ENCODE assay signal across 24 cellular contexts in the genomic region with DNA sequence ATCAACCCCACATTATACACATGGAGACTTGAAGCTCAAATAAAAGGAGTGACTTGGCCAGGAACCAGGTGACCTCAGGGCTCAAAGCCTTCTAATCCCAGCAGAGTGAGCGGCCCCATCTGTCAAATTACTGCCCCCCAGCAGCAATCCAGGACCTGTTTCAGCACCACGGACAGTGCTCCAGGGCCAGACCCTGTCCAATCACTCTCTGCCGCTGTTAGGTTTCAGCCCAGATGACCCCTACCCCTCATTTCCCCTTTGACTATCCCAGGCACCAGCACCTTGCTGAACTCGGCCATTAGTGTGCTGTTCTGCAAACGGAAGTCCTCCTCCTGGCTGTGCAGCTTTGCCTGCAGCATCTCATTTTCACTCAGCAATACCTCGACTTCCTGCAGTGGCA. TPM values are rescaled to one million over a fixed set of nuclear protein-coding genes. Genes with fewer than 3 reads are reported as not detected.
DNase-seq lines count a peak whose midpoint lies in the region; ATAC-seq, FAIRE-seq and TF ChIP-seq lines count a peak whose summit lies in the region.
"Had no signal": no experiment of that assay in that cellular context is flagged by ENCODE, and none has a peak within 500 bp of the region (broad histone marks: within the 10 kb centered on the region; RNA-seq: fewer than 3 reads in every experiment).

No MANE protein-coding gene starts in this region.

- no peak for TF ChIP-seq POLR2A in K562 (conservative IDR thresholded peaks at IDR 0.05)

- no peak overlapping the region for H3K4me3 Mint-ChIP-seq in activated naive CD4-positive, alpha-beta T cell treated with anti-CD3 and anti-CD28 coated beads for 36 hours
- H3K4me3 Mint-ChIP-seq in neural crest cell (peak overlapping the region; percentile 12), T-cell (no peak overlapping the region)
- H3K4me3 Mint-ChIP-seq: central memory CD8-positive, alpha-beta T cell had no signal

- 34% methylated on average over 4 of the region's 6 CpGs for WGBS in K562 (ENCODE audit: insufficient coverage, low coverage, missing lambda C conversion rate)

- no peaks in the 10 kb centered on the region for H3K9me3 Mint-ChIP-seq in activated naive CD4-positive, alpha-beta T cell treated with anti-CD3 and anti-CD28 coated beads for 36 hours
- H3K9me3 Mint-ChIP-seq in neural crest cell (peaks cover 3% of the 10 kb centered on the region), T-cell (no peaks in the 10 kb centered on the region)
- H3K9me3 Mint-ChIP-seq: central memory CD8-positive, alpha-beta T cell had no signal

- no peaks in the 10 kb centered on the region for H3K27me3 Mint-ChIP-seq in activated naive CD4-positive, alpha-beta T cell treated with anti-CD3 and anti-CD28 coated beads for 36 hours (ENCODE audit: low read depth)
- H3K27me3 Mint-ChIP-seq in neural crest cell (ENCODE audit: low read depth) (no peaks in the 10 kb centered on the region), T-cell (peaks cover 0 to 14% of the 10 kb centered on the region in 2 donors)
- H3K27me3 Mint-ChIP-seq: central memory CD8-positive, alpha-beta T cell had no signal

- H3K4me1 Mint-ChIP-seq in activated naive CD4-positive, alpha-beta T cell treated with anti-CD3 and anti-CD28 coated beads for 36 hours (ENCODE audit: low read depth): peaks cover 41% of the 10 kb centered on the region
- H3K4me1 Mint-ChIP-seq in neural crest cell: peaks cover 17% of the 10 kb centered on the region
- H3K4me1 Mint-ChIP-seq in T-cell: peaks cover 28 to 41% (median 30%) of the 10 kb centered on the region in 3 donors

- H3K27me3 ChIP-seq in Karpas-422 (ENCODE audit: low read length) (no peaks in the 10 kb centered on the region), K562 (ENCODE audit: control insufficient read depth in 2 of 2, insufficient read depth in 2 of 2, low read length in 2 of 2) (no peaks in the 10 kb centered on the region)
- H3K27me3 ChIP-seq: left lung, neutrophil, suprapubic skin had no signal

- BruUV-seq in K562 (replicated peaks; lab: Mats Ljungman, UMichigan): no TSS peak

- no peak for FAIRE-seq in K562 (lab: Jason Lieb, UNC)
- FAIRE-seq: H54 had no signal

- DNase-seq in activated naive CD4-positive, alpha-beta T cell treated with anti-CD3 and anti-CD28 coated beads for 36 hours: peak; percentile 12
- DNase-seq in activated naive CD4-positive, alpha-beta T cell treated with anti-CD3 and anti-CD28 coated beads, Interleukin-2, amount 50 U/mL, for 16 hours: no peak
- peak; percentile 47 for DNase-seq in Karpas-422
- DNase-seq in K562 (ENCODE audit: extremely low read depth in 1 of 4, low spot score in 3 of 4): peak; percentile 31 to 61 (median 56)
- DNase-seq in neural crest cell (ENCODE audit: low read depth, low spot score): no peak
- DNase-seq in T-cell: no peak
- no peak for DNase-seq in DMS79 treated with DMSO at 0.1 percent for 48 hours (lab: John Stamatoyannopoulos, UW)
- no peak for DNase-seq in HuH-7.5 (ENCODE audit: low spot score)
- DNase-seq: activated effector memory CD4-positive, alpha-beta T cell treated with Interleukin-2 at 50 U/mL for 16 hours; anterior cingulate cortex; effector CD4-positive, alpha-beta T cell; left lung; MV-4-11; NCI-H2081; NCI-H510A; retina; SHP77 treated with DMSO at 0.1 percent for 48 hours; T-helper 2 cell had no signal

- H3K36me3 ChIP-seq in Karpas-422 (ENCODE audit: insufficient read depth, low read length): 0 out of 2 replicates have a peak, but pooled peaks cover 9% of the 10 kb centered on the region
- peaks cover 51% of the 10 kb centered on the region; the same call in 2 of the 3 replicates for H3K36me3 ChIP-seq in K562 (ENCODE audit: control insufficient read depth, insufficient read depth, low read length)

- TF ChIP-seq CTCF in K562 (IDR thresholded peaks at IDR 0.05 in 2 of 3, conservative IDR thresholded peaks at IDR 0.05 in 1 of 3; ENCODE audit: insufficient read depth in 2 of 3, low read depth in 1 of 3, low read length in 3 of 3): no peak
- no peak for TF ChIP-seq CTCF in neural crest cell (conservative IDR thresholded peaks at IDR 0.05)

- TF ChIP-seq RAD21 in K562 (CRISPR knock-in tag; conservative IDR thresholded peaks at IDR 0.05 in 1 of 2, IDR thresholded peaks at IDR 0.05 in 1 of 2): no peak

- H3K4me3 ChIP-seq in Karpas-422 (ENCODE audit: low read length) (no peak overlapping the region), K562 (no peak overlapping the region)
- H3K4me3 ChIP-seq: left lung, suprapubic skin had no signal

- no peaks in the 10 kb centered on the region for H3K9me2 ChIP-seq in Karpas-422 (replicated peaks; ENCODE audit: insufficient read depth, low read length)

- POLR2A ChIA-PET in K562 (lab: Yijun Ruan, JAX): interaction anchor here (1.2 kb wide), 1 partner anchor 39 kb away, joined by 3 read pairs; no protein-coding TSS in a partner anchor
- POLR2A ChIA-PET in T-cell (lab: Charles Lee): no interaction called here

- no peaks in the 10 kb centered on the region for H3K9me3 ChIP-seq in Karpas-422 (ENCODE audit: low read length)
- no peaks in the 10 kb centered on the region for H3K9me3 ChIP-seq in K562 (replicated peaks; ENCODE audit: control insufficient read depth, insufficient read depth, low read depth, low read length)
- H3K9me3 ChIP-seq: left lung, neutrophil, suprapubic skin had no signal

- H3K27ac ChIP-seq in Karpas-422 (ENCODE audit: low read length) (no peak overlapping the region), K562 (ENCODE audit: extremely low read depth, low read depth, low read length) (no peak overlapping the region)
- H3K27ac ChIP-seq: C4-2B, HL-60, left lung, neutrophil, suprapubic skin had no signal

- intact Hi-C loops in activated naive CD4-positive, alpha-beta T cell treated with anti-CD3 and anti-CD28 coated beads for 36 hours (cut with micrococcal nuclease): no loop called here
- intact Hi-C loops in K562 (cut with micrococcal nuclease): no loop called here

- H3K36me3 Mint-ChIP-seq in activated naive CD4-positive, alpha-beta T cell treated with anti-CD3 and anti-CD28 coated beads for 36 hours (ENCODE audit: low read depth): peaks cover 36% of the 10 kb centered on the region
- peaks cover 17% of the 10 kb centered on the region for H3K36me3 Mint-ChIP-seq in neural crest cell (ENCODE audit: low read depth)
- peaks cover 36% of the 10 kb centered on the region for H3K36me3 Mint-ChIP-seq in T-cell

- H3K4me1 ChIP-seq in Karpas-422 (ENCODE audit: low read length) (peaks cover 7% of the 10 kb centered on the region; the same call in 1 of the 2 replicates), K562 (replicated peaks in 1 of 2; ENCODE audit: control insufficient read depth in 2 of 2, insufficient read depth in 2 of 2, low read length in 2 of 2) (peaks cover 0 to 3% of the 10 kb centered on the region in 2 experiments; a peak in 2 of 5 replicates)

- CTCF ChIA-PET in activated naive CD4-positive, alpha-beta T cell treated with anti-CD3 and anti-CD28 coated beads for 36 hours (lab: Charles Lee): no interaction called here
- CTCF ChIA-PET in K562 (lab: Yijun Ruan, JAX; ENCODE audit: low intra/inter-chr PET ratio) (no interaction called here), T-cell (lab: Charles Lee) (no interaction called here)

- no peak for TF ChIP-seq EP300 in K562 (IDR thresholded peaks at IDR 0.05; ENCODE audit: low read length)

- in situ Hi-C loops in K562 (cut with MboI): no loop called here

- H3K9me1 ChIP-seq in K562 (ENCODE audit: control insufficient read depth, insufficient read depth, low read length): no peaks in the 10 kb centered on the region

- H3K4me2 ChIP-seq in Karpas-422 (ENCODE audit: low read depth, low read length, poor library complexity, severe bottlenecking) (no peak overlapping the region), K562 (ENCODE audit: insufficient read depth, low read length) (no peak overlapping the region)

- H4K20me1 ChIP-seq in Karpas-422 (ENCODE audit: insufficient read depth, low read depth, low read length): no peaks in the 10 kb centered on the region
- H4K20me1 ChIP-seq in K562 (replicated peaks; ENCODE audit: control insufficient read depth, insufficient read depth, low read length): no peaks in the 10 kb centered on the region

- no peak; the same call in 2 of the 3 replicates for ATAC-seq in K562
- no peak for ATAC-seq in T-cell (replicated peaks in 1 of 4)
- ATAC-seq: left lung had no signal

- H2AFZ ChIP-seq in Karpas-422 (ENCODE audit: low read length) (no peak overlapping the region), K562 (ENCODE audit: low read depth, low read length) (no peak overlapping the region)

- H3K79me2 ChIP-seq in Karpas-422 (ENCODE audit: low read length) (peaks cover 15% of the 10 kb centered on the region), K562 (ENCODE audit: control insufficient read depth, insufficient read depth, low read length) (peaks cover 15% of the 10 kb centered on the region)

- no peak overlapping the region for H3K27ac Mint-ChIP-seq in activated naive CD4-positive, alpha-beta T cell treated with anti-CD3 and anti-CD28 coated beads for 36 hours
- H3K27ac Mint-ChIP-seq in neural crest cell (ENCODE audit: unreplicated experiment) (no peak overlapping the region), T-cell (peak overlapping the region in 1 of 2 donors; percentile 63)

- H3K9ac ChIP-seq in Karpas-422 (ENCODE audit: low read length): no peak overlapping the region
- no peak overlapping the region for H3K9ac ChIP-seq in K562 (ENCODE audit: insufficient read depth in 1 of 2, low read depth in 2 of 2, low read length in 2 of 2)

RNA-seq across cellular contexts. Expression of a gene that starts 5.1 kb away (rescaled TPM):
- total RNA-seq in activated naive CD4-positive, alpha-beta T cell treated with anti-CD3 and anti-CD28 coated beads for 36 hours: 10 to 100 TPM; 64.8 to 73.1 TPM
- 18.0 and 37.6 TPM in 2 replicates for total RNA-seq in Karpas-422 (2014; rRNA removed; shearing (Covaris generic); ENCODE audit: low replicate concordance)
- 195 and 197 TPM in 2 replicates for total RNA-seq in K562 (2011; cell fraction: chromatin; rRNA removed; ENCODE audit: low replicate concordance)
- 52.9 and 55.0 TPM in 2 replicates for total RNA-seq in K562 (2011; cell fraction: nucleolus; rRNA removed)
- 112 and 180 TPM in 2 replicates for total RNA-seq in K562 (2011; cell fraction: nucleoplasm; rRNA removed)
- total RNA-seq in K562 (2014; rRNA removed): 21.7 and 24.0 TPM in 2 replicates
- total RNA-seq in K562 (2014; rRNA removed; fragmentation: Illumina TruSeq; extraction: Trizol): 15.3 and 16.2 TPM in 2 replicates
- total RNA-seq in K562 (2015; rRNA removed; fragmentation: Illumina TruSeq; extraction: Trizol): 18.4 and 20.8 TPM in 2 replicates
- total RNA-seq in K562 (2021): 27.4 and 37.5 TPM in 2 replicates
- 28.8 and 31.9 TPM in 2 replicates for polyA plus RNA-seq in K562 (2011; rRNA removed)
- polyA plus RNA-seq in K562 (2011; cell fraction: cytosol; rRNA removed): 15.3 and 19.5 TPM in 2 replicates
- polyA plus RNA-seq in K562 (2011; cell fraction: nucleus; rRNA removed): 159 and 162 TPM in 2 replicates
- 26.9 and 43.0 TPM in 2 replicates for polyA plus RNA-seq in K562 (2012)
- polyA plus RNA-seq in K562 (2014; fragmentation: Illumina TruSeq; extraction: Trizol): 27.3 and 31.0 TPM in 2 replicates
- 1 to 10 TPM; 4.1 to 4.6 TPM for polyA plus RNA-seq in K562 (2014; fragmentation: Nextera tagmentation; extraction: Ambion mirVana)
- 41.6 and 42.4 TPM in 2 replicates for polyA plus RNA-seq in K562 (2014; rRNA removed)
- polyA minus RNA-seq in K562 (2011; rRNA and poly(A)+ RNA removed): 26.0 and 41.0 TPM in 2 replicates
- polyA minus RNA-seq in K562 (2011; cell fraction: cytosol; rRNA and poly(A)+ RNA removed): 7.2 and 8.1 TPM in 2 replicates
- polyA minus RNA-seq in K562 (2011; cell fraction: nucleus; rRNA and poly(A)+ RNA removed): 21.1 and 50.1 TPM in 2 replicates
- 55.3 and 63.2 TPM in 2 replicates for total RNA-seq in neural crest cell
- 100 to 1,000 TPM in 3 of 5 donors, 10 to 100 TPM in 2; 85.2 to 123 (median 104) TPM for total RNA-seq in T-cell

RNA-seq across cellular contexts. Expression of a gene that starts 25.3 kb away (rescaled TPM):
- total RNA-seq in activated naive CD4-positive, alpha-beta T cell treated with anti-CD3 and anti-CD28 coated beads for 36 hours: 1 to 10 TPM; 2.1 to 2.7 TPM
- 2.2 and 2.6 TPM in 2 replicates for total RNA-seq in Karpas-422 (2014; rRNA removed; shearing (Covaris generic); ENCODE audit: low replicate concordance)
- total RNA-seq in K562 (2011; cell fraction: chromatin; rRNA removed; ENCODE audit: low replicate concordance): 6.1 and 10.2 TPM in 2 replicates
- total RNA-seq in K562 (2011; cell fraction: nucleolus; rRNA removed): 3.3 and 3.7 TPM in 2 replicates
- 4.0 and 5.6 TPM in 2 replicates for total RNA-seq in K562 (2011; cell fraction: nucleoplasm; rRNA removed)
- 0.20 TPM in 1 of 2 replicates, not detected in the other for total RNA-seq in K562 (2014; rRNA removed)
- total RNA-seq in K562 (2014; rRNA removed; fragmentation: Illumina TruSeq; extraction: Trizol): 0.16 and 0.22 TPM in 2 replicates
- 0.19 and 0.36 TPM in 2 replicates for total RNA-seq in K562 (2015; rRNA removed; fragmentation: Illumina TruSeq; extraction: Trizol)
- 0.75 and 0.83 TPM in 2 replicates for total RNA-seq in K562 (2021)
- 0.42 and 0.72 TPM in 2 replicates for polyA plus RNA-seq in K562 (2011; rRNA removed)
- polyA plus RNA-seq in K562 (2011; cell fraction: cytosol; rRNA removed): 0.31 and 0.49 TPM in 2 replicates
- 5.4 and 6.7 TPM in 2 replicates for polyA plus RNA-seq in K562 (2011; cell fraction: nucleus; rRNA removed)
- polyA plus RNA-seq in K562 (2012): 0.76 and 3.4 TPM in 2 replicates
- polyA plus RNA-seq in K562 (2014; fragmentation: Illumina TruSeq; extraction: Trizol): 0.78 and 0.83 TPM in 2 replicates
- under 1 TPM; 0.06 to 0.14 TPM for polyA plus RNA-seq in K562 (2014; fragmentation: Nextera tagmentation; extraction: Ambion mirVana)
- 0.39 and 0.60 TPM in 2 replicates for polyA plus RNA-seq in K562 (2014; rRNA removed)
- polyA minus RNA-seq in K562 (2011; rRNA and poly(A)+ RNA removed): 0.32 and 0.51 TPM in 2 replicates
- polyA minus RNA-seq in K562 (2011; cell fraction: cytosol; rRNA and poly(A)+ RNA removed): 0.48 TPM in 1 of 2 replicates, not detected in the other
- 0.67 and 1.00 TPM in 2 replicates for polyA minus RNA-seq in K562 (2011; cell fraction: nucleus; rRNA and poly(A)+ RNA removed)
- 1.2 TPM in 2 replicates for total RNA-seq in neural crest cell
- 1 to 10 TPM in 4 of 5 donors, under 1 TPM in 1; 0.85 to 3.7 (median 2.6) TPM for total RNA-seq in T-cell

RNA-seq across cellular contexts. Expression of a gene that starts 39.6 kb away (rescaled TPM):
- 10 to 100 TPM; 69.1 to 70.5 TPM for total RNA-seq in activated naive CD4-positive, alpha-beta T cell treated with anti-CD3 and anti-CD28 coated beads for 36 hours
- total RNA-seq in Karpas-422 (2014; rRNA removed; shearing (Covaris generic); ENCODE audit: low replicate concordance): 36.2 and 57.4 TPM in 2 replicates
- 120 and 216 TPM in 2 replicates for total RNA-seq in K562 (2011; cell fraction: chromatin; rRNA removed; ENCODE audit: low replicate concordance)
- 104 TPM in 2 replicates for total RNA-seq in K562 (2011; cell fraction: nucleolus; rRNA removed)
- total RNA-seq in K562 (2011; cell fraction: nucleoplasm; rRNA removed): 75.4 and 94.3 TPM in 2 replicates
- total RNA-seq in K562 (2014; rRNA removed) (59.0 and 62.6 TPM in 2 replicates), K562 (2014; rRNA removed; fragmentation: Illumina TruSeq; extraction: Trizol) (34.1 and 37.5 TPM in 2 replicates), K562 (2015; rRNA removed; fragmentation: Illumina TruSeq; extraction: Trizol) (38.3 and 38.7 TPM in 2 replicates), K562 (2021) (87.0 and 93.0 TPM in 2 replicates), neural crest cell (38.6 and 39.6 TPM in 2 replicates), T-cell (10 to 100 TPM; 87.2 to 92.5 (median 89.7) TPM)
- polyA plus RNA-seq in K562 (2011; rRNA removed) (97.4 and 102 TPM in 2 replicates), K562 (2014; fragmentation: Illumina TruSeq; extraction: Trizol) (86.9 and 99.8 TPM in 2 replicates), K562 (2014; fragmentation: Nextera tagmentation; extraction: Ambion mirVana) (1 to 10 TPM; 3.6 to 5.5 TPM), K562 (2014; rRNA removed) (80.4 and 87.7 TPM in 2 replicates)
- polyA plus RNA-seq in K562 (2011; cell fraction: cytosol; rRNA removed): 65.4 and 83.9 TPM in 2 replicates
- polyA plus RNA-seq in K562 (2011; cell fraction: nucleus; rRNA removed): 206 and 253 TPM in 2 replicates
- 78.2 and 87.9 TPM in 2 replicates for polyA plus RNA-seq in K562 (2012)
- 73.1 and 111 TPM in 2 replicates for polyA minus RNA-seq in K562 (2011; rRNA and poly(A)+ RNA removed)
- polyA minus RNA-seq in K562 (2011; cell fraction: cytosol; rRNA and poly(A)+ RNA removed): 52.2 and 59.6 TPM in 2 replicates
- 25.6 and 31.1 TPM in 2 replicates for polyA minus RNA-seq in K562 (2011; cell fraction: nucleus; rRNA and poly(A)+ RNA removed)

RNA-seq across cellular contexts. Expression of a gene that starts 46.2 kb away (rescaled TPM):
- 10 to 100 TPM; 34.7 to 35.5 TPM for total RNA-seq in activated naive CD4-positive, alpha-beta T cell treated with anti-CD3 and anti-CD28 coated beads for 36 hours
- total RNA-seq in Karpas-422 (2014; rRNA removed; shearing (Covaris generic); ENCODE audit: low replicate concordance): 4.4 and 11.8 TPM in 2 replicates
- total RNA-seq in K562 (2011; cell fraction: chromatin; rRNA removed; ENCODE audit: low replicate concordance): 40.6 and 53.3 TPM in 2 replicates
- total RNA-seq in K562 (2011; cell fraction: nucleolus; rRNA removed): 26.7 and 35.2 TPM in 2 replicates
- total RNA-seq in K562 (2011; cell fraction: nucleoplasm; rRNA removed): 33.7 and 52.6 TPM in 2 replicates
- total RNA-seq in K562 (2014; rRNA removed) (15.9 and 20.8 TPM in 2 replicates), K562 (2014; rRNA removed; fragmentation: Illumina TruSeq; extraction: Trizol) (8.4 and 9.5 TPM in 2 replicates), K562 (2015; rRNA removed; fragmentation: Illumina TruSeq; extraction: Trizol) (11.8 and 11.9 TPM in 2 replicates), K562 (2021) (16.9 and 20.3 TPM in 2 replicates), neural crest cell (26.2 TPM in 2 replicates), T-cell (10 to 100 TPM; 34.3 to 38.8 (median 35.6) TPM)
- polyA plus RNA-seq in K562 (2011; rRNA removed) (10.5 and 11.2 TPM in 2 replicates), K562 (2014; fragmentation: Illumina TruSeq; extraction: Trizol) (18.7 and 20.6 TPM in 2 replicates), K562 (2014; fragmentation: Nextera tagmentation; extraction: Ambion mirVana) (1 to 10 TPM; 1.9 to 3.8 TPM), K562 (2014; rRNA removed) (14.8 and 15.1 TPM in 2 replicates)
- 13.1 and 28.0 TPM in 2 replicates for polyA plus RNA-seq in K562 (2011; cell fraction: cytosol; rRNA removed)
- polyA plus RNA-seq in K562 (2011; cell fraction: nucleus; rRNA removed): 11.2 and 20.3 TPM in 2 replicates
- polyA plus RNA-seq in K562 (2012): 18.1 and 29.3 TPM in 2 replicates
- 15.7 and 26.0 TPM in 2 replicates for polyA minus RNA-seq in K562 (2011; rRNA and poly(A)+ RNA removed)
- polyA minus RNA-seq in K562 (2011; cell fraction: cytosol; rRNA and poly(A)+ RNA removed): 22.6 and 27.9 TPM in 2 replicates
- 12.1 and 15.5 TPM in 2 replicates for polyA minus RNA-seq in K562 (2011; cell fraction: nucleus; rRNA and poly(A)+ RNA removed)

Comparison
In these comparisons a context has a peak if more than half of its experiments do, and no peak if none do; other contexts are left out.
1. DNase-seq: peak in activated naive CD4-positive, alpha-beta T cell treated with anti-CD3 and anti-CD28 coated beads for 36 hours (single experiment), Karpas-422 (single experiment) and K562 (4 of 4); none in activated naive CD4-positive, alpha-beta T cell treated with anti-CD3 and anti-CD28 coated beads, Interleukin-2, amount 50 U/mL, for 16 hours (single experiment), neural crest cell (single experiment), T-cell (0 of 34), DMS79 treated with DMSO at 0.1 percent for 48 hours (single experiment) and HuH-7.5 (single experiment).